ENCODE assay signal across 13 cellular contexts in genomic region chr2:8524388-8524787, GRCh38.
A peak's percentile ranks its signal among the peaks of the same experiment; 100 is the strongest.
DNase-seq lines count a peak whose midpoint lies in the region; ATAC-seq and TF ChIP-seq lines count a peak whose summit lies in the region.
"Had no signal": no experiment of that assay in that cellular context is flagged by ENCODE, and none has a peak within 500 bp of the region (broad histone marks: within the 10 kb centered on the region; RNA-seq: fewer than 3 reads in every experiment).

No MANE protein-coding gene starts in this region.

- peaks cover 17% of the 10 kb centered on the region for H3K36me3 Mint-ChIP-seq in activated CD8-positive, alpha-beta memory T cell treated with anti-CD3 and anti-CD28 coated beads, Interleukin-2, amount 10 ng/mL, durations not matched to agents 7 days and 5 days
- H3K36me3 Mint-ChIP-seq in immature natural killer cell = peaks cover 0 to 7% (median 0%) of the 10 kb centered on the region in 3 donors
- H3K36me3 Mint-ChIP-seq in activated T-helper 1 cell treated with anti-CD3 and anti-CD28 coated beads, Interleukin-12 subunit alpha, Interleukin-12 subunit beta, Interleukin-2, Interleukin-4 antibody, amounts not matched to agents 30 ng/mL and 10 ng/mL and 1 ng/mL, durations not matched to agents 14 hours and 24 hours and 36 hours (ENCODE audit: low read depth) = peaks cover 8% of the 10 kb centered on the region

- intact Hi-C loops in activated T-helper 1 cell treated with anti-CD3 and anti-CD28 coated beads, Interleukin-12 subunit alpha, Interleukin-12 subunit beta, Interleukin-2, Interleukin-4 antibody, amounts not matched to agents 30 ng/mL and 10 ng/mL and 1 ng/mL, durations not matched to agents 14 hours and 24 hours and 36 hours (cut with micrococcal nuclease) = no loop called here

- H3K27ac Mint-ChIP-seq in activated CD8-positive, alpha-beta memory T cell treated with anti-CD3 and anti-CD28 coated beads, Interleukin-2, amount 10 ng/mL, durations not matched to agents 7 days and 5 days = peak overlapping the region; percentile 45
- peak overlapping the region; percentile 79 to 99 (median 94) for H3K27ac Mint-ChIP-seq in immature natural killer cell
- no peak overlapping the region for H3K27ac Mint-ChIP-seq in activated T-helper 1 cell treated with anti-CD3 and anti-CD28 coated beads, Interleukin-12 subunit alpha, Interleukin-12 subunit beta, Interleukin-2, Interleukin-4 antibody, amounts not matched to agents 30 ng/mL and 10 ng/mL and 1 ng/mL, durations not matched to agents 14 hours and 24 hours and 36 hours

- H3K9me3 ChIP-seq in effector memory CD4-positive, alpha-beta T cell (ENCODE audit: control insufficient read depth, low read length) = no peaks in the 10 kb centered on the region
- H3K9me3 ChIP-seq: A549 had no signal

- no peaks in the 10 kb centered on the region for H3K9me3 Mint-ChIP-seq in activated CD8-positive, alpha-beta memory T cell treated with anti-CD3 and anti-CD28 coated beads, Interleukin-2, amount 10 ng/mL, durations not matched to agents 7 days and 5 days (ENCODE audit: low read depth)
- no peaks in the 10 kb centered on the region for H3K9me3 Mint-ChIP-seq in immature natural killer cell
- H3K9me3 Mint-ChIP-seq in activated T-helper 1 cell treated with anti-CD3 and anti-CD28 coated beads, Interleukin-12 subunit alpha, Interleukin-12 subunit beta, Interleukin-2, Interleukin-4 antibody, amounts not matched to agents 30 ng/mL and 10 ng/mL and 1 ng/mL, durations not matched to agents 14 hours and 24 hours and 36 hours = peaks cover 6% of the 10 kb centered on the region

- peaks cover 13% of the 10 kb centered on the region for H3K4me1 ChIP-seq in effector memory CD4-positive, alpha-beta T cell (ENCODE audit: control insufficient read depth, insufficient read depth, low read length, poor library complexity, severe bottlenecking)
- H3K4me1 ChIP-seq: A549 had no signal

- peaks cover 62% of the 10 kb centered on the region for H3K4me1 Mint-ChIP-seq in activated CD8-positive, alpha-beta memory T cell treated with anti-CD3 and anti-CD28 coated beads, Interleukin-2, amount 10 ng/mL, durations not matched to agents 7 days and 5 days
- peaks cover 87 to 89% of the 10 kb centered on the region in 2 donors for H3K4me1 Mint-ChIP-seq in immature natural killer cell
- peaks cover 63% of the 10 kb centered on the region for H3K4me1 Mint-ChIP-seq in activated T-helper 1 cell treated with anti-CD3 and anti-CD28 coated beads, Interleukin-12 subunit alpha, Interleukin-12 subunit beta, Interleukin-2, Interleukin-4 antibody, amounts not matched to agents 30 ng/mL and 10 ng/mL and 1 ng/mL, durations not matched to agents 14 hours and 24 hours and 36 hours (ENCODE audit: low read depth)

- no peaks in the 10 kb centered on the region for H3K27me3 Mint-ChIP-seq in activated CD8-positive, alpha-beta memory T cell treated with anti-CD3 and anti-CD28 coated beads, Interleukin-2, amount 10 ng/mL, durations not matched to agents 7 days and 5 days
- H3K27me3 Mint-ChIP-seq in immature natural killer cell (ENCODE audit: low read depth in 3 of 3) = peaks cover 3 to 12% (median 4%) of the 10 kb centered on the region in 3 donors
- H3K27me3 Mint-ChIP-seq in activated T-helper 1 cell treated with anti-CD3 and anti-CD28 coated beads, Interleukin-12 subunit alpha, Interleukin-12 subunit beta, Interleukin-2, Interleukin-4 antibody, amounts not matched to agents 30 ng/mL and 10 ng/mL and 1 ng/mL, durations not matched to agents 14 hours and 24 hours and 36 hours (ENCODE audit: insufficient read depth) = no peaks in the 10 kb centered on the region

- H3K27me3 ChIP-seq in effector memory CD4-positive, alpha-beta T cell (replicated peaks; ENCODE audit: control insufficient read depth, insufficient read depth, low read length, poor library complexity, severe bottlenecking) = no peaks in the 10 kb centered on the region

- ATAC-seq in activated CD8-positive, alpha-beta memory T cell treated with anti-CD3 and anti-CD28 coated beads, Interleukin-2, amount 10 ng/mL, durations not matched to agents 7 days and 5 days = no peak
- no peak for ATAC-seq in esophagus mucosa

- H3K27ac ChIP-seq in VCaP = peak overlapping the region; percentile 98
- no peak overlapping the region for H3K27ac ChIP-seq in effector memory CD4-positive, alpha-beta T cell (ENCODE audit: insufficient read depth, low read length, poor library complexity, severe bottlenecking)
- H3K27ac ChIP-seq: A549, GM23248 had no signal

- TF ChIP-seq CTCF in VCaP (conservative IDR thresholded peaks at IDR 0.05) = no peak

- H3K4me3 ChIP-seq in effector memory CD4-positive, alpha-beta T cell (ENCODE audit: insufficient read depth, low read depth, low read length, poor library complexity, severe bottlenecking) = no peak overlapping the region
- H3K4me3 ChIP-seq: A549, GM23248 had no signal

- H3K36me3 ChIP-seq in effector memory CD4-positive, alpha-beta T cell (ENCODE audit: control insufficient read depth, insufficient read depth, low read length) = no peaks in the 10 kb centered on the region

- CTCF ChIA-PET in activated CD8-positive, alpha-beta memory T cell treated with anti-CD3 and anti-CD28 coated beads, Interleukin-2, amount 10 ng/mL, durations not matched to agents 7 days and 5 days (lab: Charles Lee) = interaction anchor here (1.1 to 12.6 kb wide), 3 partner anchors 10 to 16 kb away, joined by 3 to 117 read pairs (median 6); no protein-coding TSS in a partner anchor

- no peak for DNase-seq in activated CD8-positive, alpha-beta memory T cell treated with anti-CD3 and anti-CD28 coated beads, Interleukin-2, amount 10 ng/mL, durations not matched to agents 7 days and 5 days
- no peak for DNase-seq in activated CD8-positive, alpha-beta memory T cell treated with anti-CD3 and anti-CD28 coated beads, Interleukin-2, amount 50 U/mL, for 4 hours
- DNase-seq in immature natural killer cell = no peak
- DNase-seq in activated T-helper 1 cell treated with anti-CD3 and anti-CD28 coated beads, Interleukin-12 subunit alpha, Interleukin-12 subunit beta, Interleukin-2, Interleukin-4 antibody, amounts not matched to agents 30 ng/mL and 10 ng/mL and 1 ng/mL, durations not matched to agents 14 hours and 24 hours and 36 hours (ENCODE audit: low spot score) = no peak
- DNase-seq in effector memory CD4-positive, alpha-beta T cell = no peak
- DNase-seq in activated T-cell treated with anti-CD3 and anti-CD28 coated beads, Interleukin-2, amount 50 U/mL, for 1 hour = no peak
- DNase-seq: GM23248, Kasumi-1, NCI-H2029 treated with DMSO at 0.1 percent for 48 hours, NCI-H510A treated with DMSO at 0.1 percent for 48 hours had no signal

- no peak overlapping the region for H3K4me3 Mint-ChIP-seq in activated CD8-positive, alpha-beta memory T cell treated with anti-CD3 and anti-CD28 coated beads, Interleukin-2, amount 10 ng/mL, durations not matched to agents 7 days and 5 days
- peak overlapping the region in 3 of 5 donors; percentile 31 to 60 (median 53) for H3K4me3 Mint-ChIP-seq in immature natural killer cell
- no peak overlapping the region for H3K4me3 Mint-ChIP-seq in activated T-helper 1 cell treated with anti-CD3 and anti-CD28 coated beads, Interleukin-12 subunit alpha, Interleukin-12 subunit beta, Interleukin-2, Interleukin-4 antibody, amounts not matched to agents 30 ng/mL and 10 ng/mL and 1 ng/mL, durations not matched to agents 14 hours and 24 hours and 36 hours

Comparison
In these comparisons a context has a peak if more than half of its experiments do, and no peak if none do; other contexts are left out.
1. H3K4me3 Mint-ChIP-seq: peak in immature natural killer cell (3 of 5); none in activated CD8-positive, alpha-beta memory T cell treated with anti-CD3 and anti-CD28 coated beads, Interleukin-2, amount 10 ng/mL, durations not matched to agents 7 days and 5 days (single experiment) and activated T-helper 1 cell treated with anti-CD3 and anti-CD28 coated beads, Interleukin-12 subunit alpha, Interleukin-12 subunit beta, Interleukin-2, Interleukin-4 antibody, amounts not matched to agents 30 ng/mL and 10 ng/mL and 1 ng/mL, durations not matched to agents 14 hours and 24 hours and 36 hours (single experiment).